ENCODE assay signal across 8 cellular contexts in genomic region chr3:128076783-128077624, GRCh38. TPM values are rescaled to one million over a fixed set of nuclear protein-coding genes. Genes with fewer than 3 reads are reported as not detected.
DNase-seq lines count a peak whose midpoint lies in the region; ATAC-seq and TF ChIP-seq lines count a peak whose summit lies in the region.

No MANE protein-coding gene starts in this region.

- H3K9me3 ChIP-seq in BLaER1 treated with 17β-estradiol and CSF1 and Interleukin-3, amounts not matched to agents 10 nM and 100 nM (replicated peaks in 1 of 11) = no peaks in the 10 kb centered on the region
- no peaks in the 10 kb centered on the region for H3K9me3 ChIP-seq in left lung

- no peak for TF ChIP-seq CTCF in left lung (IDR thresholded peaks at IDR 0.05)

- peaks cover 31 to 78% (median 63%) of the 10 kb centered on the region in 11 experiments for H3K36me3 ChIP-seq in BLaER1 treated with 17β-estradiol and CSF1 and Interleukin-3, amounts not matched to agents 10 nM and 100 nM
- peaks cover 0 to 46% of the 10 kb centered on the region in 2 donors for H3K36me3 ChIP-seq in left lung

- DNase-seq in NOMO-1 (lab: John Stamatoyannopoulos, UW; ENCODE audit: unreplicated experiment in 2 of 2) (peak; percentile 42 to 87), left lung (peak; percentile 55 to 92), NCI-H1930 (lab: John Stamatoyannopoulos, UW) (no peak)
- DNase-seq in central memory CD4-positive, alpha-beta T cell = peak; percentile 44
- no peak for DNase-seq in stimulated activated effector memory CD8-positive, alpha-beta T cell treated with anti-CD3 and anti-CD28 coated beads, Interleukin-12 subunit alpha, Interleukin-12 subunit beta, amount 100 ng/mL, for 72 hours (ENCODE audit: low spot score in 2 of 2)

- peak overlapping the region; percentile 74 to 93 (median 85) for H3K4me2 ChIP-seq in BLaER1 treated with 17β-estradiol and CSF1 and Interleukin-3, amounts not matched to agents 10 nM and 100 nM

- peaks cover 51 to 99% (median 90%) of the 10 kb centered on the region in 11 experiments; a peak in 21 of 22 replicates for H4K20me1 ChIP-seq in BLaER1 treated with 17β-estradiol and CSF1 and Interleukin-3, amounts not matched to agents 10 nM and 100 nM

- H3K4me1 ChIP-seq in BLaER1 treated with 17β-estradiol and CSF1 and Interleukin-3, amounts not matched to agents 10 nM and 100 nM = peaks cover 25 to 59% (median 37%) of the 10 kb centered on the region in 10 experiments
- peaks cover 3 to 61% of the 10 kb centered on the region in 2 donors for H3K4me1 ChIP-seq in left lung

- peak overlapping the region in 7 of 11 experiments; percentile 7 to 48 (median 32); a peak in 6 of 22 replicates for H3K9ac ChIP-seq in BLaER1 treated with 17β-estradiol and CSF1 and Interleukin-3, amounts not matched to agents 10 nM and 100 nM

- H3K27ac ChIP-seq in BLaER1 treated with 17β-estradiol and CSF1 and Interleukin-3, amounts not matched to agents 10 nM and 100 nM = peak overlapping the region in 2 of 11 experiments; percentile 19 to 53; a peak in 3 of 22 replicates
- peak overlapping the region; percentile 26 to 45 for H3K27ac ChIP-seq in left lung

- H3K4me3 Mint-ChIP-seq in stimulated activated effector memory CD8-positive, alpha-beta T cell treated with anti-CD3 and anti-CD28 coated beads, Interleukin-12 subunit alpha, Interleukin-12 subunit beta, amount 100 ng/mL, for 72 hours = peak overlapping the region; percentile 55

- peaks cover 63% of the 10 kb centered on the region for H3K36me3 Mint-ChIP-seq in stimulated activated effector memory CD8-positive, alpha-beta T cell treated with anti-CD3 and anti-CD28 coated beads, Interleukin-12 subunit alpha, Interleukin-12 subunit beta, amount 100 ng/mL, for 72 hours

- peaks cover 16 to 40% (median 32%) of the 10 kb centered on the region in 11 experiments for H3K27me3 ChIP-seq in BLaER1 treated with 17β-estradiol and CSF1 and Interleukin-3, amounts not matched to agents 10 nM and 100 nM
- peaks cover 0 to 9% of the 10 kb centered on the region in 2 donors for H3K27me3 ChIP-seq in left lung

- ATAC-seq in left lung = peak; percentile 1
- peak; percentile 27 for ATAC-seq in stimulated activated effector memory CD8-positive, alpha-beta T cell treated with anti-CD3 and anti-CD28 coated beads, Interleukin-12 subunit alpha, Interleukin-12 subunit beta, amount 100 ng/mL, for 72 hours
- no peak for ATAC-seq in HG03439 (IDR thresholded peaks at IDR 0.05; ENCODE audit: unreplicated experiment)
- no peak for ATAC-seq in GM19452 (IDR thresholded peaks at IDR 0.05; ENCODE audit: unreplicated experiment)

- H3K4me1 Mint-ChIP-seq in stimulated activated effector memory CD8-positive, alpha-beta T cell treated with anti-CD3 and anti-CD28 coated beads, Interleukin-12 subunit alpha, Interleukin-12 subunit beta, amount 100 ng/mL, for 72 hours = peaks cover 19% of the 10 kb centered on the region

- intact Hi-C loops in left lung (cut with DNase I) = no loop called here

- H3K9me3 Mint-ChIP-seq in stimulated activated effector memory CD8-positive, alpha-beta T cell treated with anti-CD3 and anti-CD28 coated beads, Interleukin-12 subunit alpha, Interleukin-12 subunit beta, amount 100 ng/mL, for 72 hours = no peaks in the 10 kb centered on the region

- H3K4me3 ChIP-seq in BLaER1 treated with 17β-estradiol and CSF1 and Interleukin-3, amounts not matched to agents 10 nM and 100 nM = peak overlapping the region in 6 of 10 experiments; percentile 4 to 57 (median 33); a peak in 8 of 20 replicates
- peak overlapping the region; percentile 32 to 52 for H3K4me3 ChIP-seq in left lung

- H3K27ac Mint-ChIP-seq in stimulated activated effector memory CD8-positive, alpha-beta T cell treated with anti-CD3 and anti-CD28 coated beads, Interleukin-12 subunit alpha, Interleukin-12 subunit beta, amount 100 ng/mL, for 72 hours = no peak overlapping the region

RNA-seq across cellular contexts. Expression of gene SEC61A1, which starts 24.8 kb away (rescaled TPM):
- 100 to 1,000 TPM; 283 to 361 TPM for total RNA-seq in left lung

RNA-seq across cellular contexts. Expression of gene RUVBL1, which starts 46.6 kb away (rescaled TPM):
- 10 to 100 TPM; 22.3 to 33.1 TPM for total RNA-seq in left lung

Comparison
In these comparisons a context has a peak if more than half of its experiments do, and no peak if none do; other contexts are left out.
1. DNase-seq: peak in NOMO-1 (2 of 2), central memory CD4-positive, alpha-beta T cell (single experiment) and left lung (2 of 2); none in stimulated activated effector memory CD8-positive, alpha-beta T cell treated with anti-CD3 and anti-CD28 coated beads, Interleukin-12 subunit alpha, Interleukin-12 subunit beta, amount 100 ng/mL, for 72 hours (0 of 2) and NCI-H1930 (0 of 2).
2. ATAC-seq: peak in left lung (single experiment) and stimulated activated effector memory CD8-positive, alpha-beta T cell treated with anti-CD3 and anti-CD28 coated beads, Interleukin-12 subunit alpha, Interleukin-12 subunit beta, amount 100 ng/mL, for 72 hours (single experiment); none in HG03439 (single experiment) and GM19452 (single experiment).